16 cellular contexts compared by ENCODE assay signal in genomic region chr3:14120111-14120920, GRCh38. TPM values are rescaled to one million over a fixed set of nuclear protein-coding genes. Genes with fewer than 3 reads are reported as not detected.
DNase-seq lines count a peak whose midpoint lies in the region; ATAC-seq, FAIRE-seq and TF ChIP-seq lines count a peak whose summit lies in the region.
"Had no signal": no experiment of that assay in that cellular context is flagged by ENCODE, and none has a peak within 500 bp of the region (broad histone marks: within the 10 kb centered on the region; RNA-seq: fewer than 3 reads in every experiment).

No MANE protein-coding gene starts in this region.

- POLR2A ChIA-PET in HepG2 (lab: Yijun Ruan, JAX) = interaction anchor here (0.9 to 3.3 kb wide), 2 partner anchors 58 to 88 kb away, joined by 3 to 21 read pairs; partner anchors contain the start of genes LSM3 and XPC

- H4K20me1 ChIP-seq in HepG2 (ENCODE audit: insufficient read depth, low read length) = no peaks in the 10 kb centered on the region

- H3K9me3 ChIP-seq in HepG2 (ENCODE audit: low read length) = no peaks in the 10 kb centered on the region
- H3K9me3 ChIP-seq: BLaER1 had no signal

- DNase-seq in T-helper 1 cell = no peak
- peak; percentile 43 for DNase-seq in cardiac septum (ENCODE audit: low spot score)
- no peak for DNase-seq in Right ventricle myocardium superior
- DNase-seq in HepG2 (ENCODE audit: low spot score) = no peak
- DNase-seq in type B pancreatic cell (ENCODE audit: extremely low spot score, unreplicated experiment) = peak; percentile 29
- no peak for DNase-seq in NCI-H1105 treated with DMSO at 0.1 percent for 48 hours (lab: John Stamatoyannopoulos, UW)
- DNase-seq: DMS 273 treated with DMSO at 0.1 percent for 48 hours, GOT3, NCI-H1092, NCI-H1694 treated with DMSO at 0.1 percent for 48 hours, NCI-H82 had no signal

- intact Hi-C loops in cardiac septum (cut with DNase I) = loop anchor here (10.0 kb wide), 1 partner anchor 466 kb away; no protein-coding TSS in a partner anchor
- intact Hi-C loops in Right ventricle myocardium superior (cut with DNase I) = no loop called here
- intact Hi-C loops in HepG2 (cut with micrococcal nuclease; ENCODE audit: unreplicated experiment) = no loop called here

- H3K9me3 Mint-ChIP-seq in T-helper 1 cell treated with Interleukin-12 subunit alpha and Interleukin-12 subunit beta and Interleukin-4 antibody, amounts not matched to agents 30 μg/mL and 1 μg/mL, for 36 hours = no peaks in the 10 kb centered on the region
- H3K9me3 Mint-ChIP-seq in type B pancreatic cell = no peaks in the 10 kb centered on the region

- no peak overlapping the region for H2AFZ ChIP-seq in HepG2 (ENCODE audit: low read length)

- TF ChIP-seq EP300 in HepG2 (IDR thresholded peaks at IDR 0.05; ENCODE audit: low read depth in 2 of 2, low read length in 2 of 2) (no peak), HepG2 (CRISPR knock-in tag; IDR thresholded peaks at IDR 0.05; ENCODE audit: borderline replicate concordance) (no peak)

- no peak overlapping the region for H3K9ac ChIP-seq in HepG2 (ENCODE audit: insufficient read depth, low read depth, low read length)
- H3K9ac ChIP-seq: BLaER1 had no signal

- peak overlapping the region; percentile 81 for H3K27ac ChIP-seq in HepG2 (ENCODE audit: extremely low read length, insufficient read depth, low read length)
- H3K27ac ChIP-seq: 22Rv1, BLaER1 had no signal

- H3K36me3 Mint-ChIP-seq in T-helper 1 cell treated with Interleukin-12 subunit alpha and Interleukin-12 subunit beta and Interleukin-4 antibody, amounts not matched to agents 30 μg/mL and 1 μg/mL, for 36 hours (ENCODE audit: low read depth) = peaks cover 15% of the 10 kb centered on the region
- H3K36me3 Mint-ChIP-seq in type B pancreatic cell = peaks cover 14% of the 10 kb centered on the region

- WGBS in HepG2 (ENCODE audit: low lambda C conversion rate) = 93% methylated on average over 11 of the region's 11 CpGs

- no peak overlapping the region for H3K4me2 ChIP-seq in HepG2 (ENCODE audit: low read depth, low read length)
- H3K4me2 ChIP-seq: BLaER1 had no signal

- H3K27ac Mint-ChIP-seq in T-helper 1 cell treated with Interleukin-12 subunit alpha and Interleukin-12 subunit beta and Interleukin-4 antibody, amounts not matched to agents 30 μg/mL and 1 μg/mL, for 36 hours = peak overlapping the region; percentile 24
- H3K27ac Mint-ChIP-seq in type B pancreatic cell = no peak overlapping the region

- no peak for FAIRE-seq in HepG2 (lab: Jason Lieb, UNC)

- no peak for TF ChIP-seq RAD21 in HepG2 (CRISPR knock-in tag; IDR thresholded peaks at IDR 0.05)

- TF ChIP-seq CTCF in HepG2 (CRISPR knock-in tag; IDR thresholded peaks at IDR 0.05) (no peak), type B pancreatic cell (conservative IDR thresholded peaks at IDR 0.05) (no peak)

- CTCF ChIA-PET in HepG2 (lab: Yijun Ruan, JAX; ENCODE audit: low intra/inter-chr PET ratio, low total read pairs) = no interaction called here

- no TSS peak for BruUV-seq in HepG2 (replicated peaks; lab: Mats Ljungman, UMichigan)

- ATAC-seq in Right ventricle myocardium superior (ENCODE audit: poor library complexity) (no peak), HepG2 (no peak), HG02759 (IDR thresholded peaks at IDR 0.05; ENCODE audit: unreplicated experiment) (no peak)
- ATAC-seq: Right ventricle myocardium inferior had no signal

- in situ Hi-C loops in HepG2 (cut with HindIII; ENCODE audit: extremely low pct_ligation_motif_present, low pct_unique_long_range_greater_than_20kb) = no loop called here

- no peak overlapping the region for H3K4me3 Mint-ChIP-seq in T-helper 1 cell treated with Interleukin-12 subunit alpha and Interleukin-12 subunit beta and Interleukin-4 antibody, amounts not matched to agents 30 μg/mL and 1 μg/mL, for 36 hours
- H3K4me3 Mint-ChIP-seq in type B pancreatic cell = no peak overlapping the region

- peaks cover 65% of the 10 kb centered on the region for H3K4me1 ChIP-seq in HepG2 (ENCODE audit: insufficient read depth, low read length)

- no peaks in the 10 kb centered on the region for H3K27me3 Mint-ChIP-seq in T-helper 1 cell treated with Interleukin-12 subunit alpha and Interleukin-12 subunit beta and Interleukin-4 antibody, amounts not matched to agents 30 μg/mL and 1 μg/mL, for 36 hours (ENCODE audit: low read depth)
- H3K27me3 Mint-ChIP-seq in type B pancreatic cell = no peaks in the 10 kb centered on the region

- peaks cover 7 to 22% of the 10 kb centered on the region in 2 experiments for H3K36me3 ChIP-seq in HepG2 (replicated peaks in 1 of 2; ENCODE audit: control insufficient read depth in 1 of 2, insufficient read depth in 2 of 2, low read length in 2 of 2)

- H3K27me3 ChIP-seq in HepG2 (ENCODE audit: control insufficient read depth in 1 of 2, insufficient read depth in 2 of 2, low read length in 2 of 2) = no peaks in the 10 kb centered on the region; a peak in 1 of 5 replicates
- H3K27me3 ChIP-seq: BLaER1 had no signal

- H3K4me1 Mint-ChIP-seq in T-helper 1 cell treated with Interleukin-12 subunit alpha and Interleukin-12 subunit beta and Interleukin-4 antibody, amounts not matched to agents 30 μg/mL and 1 μg/mL, for 36 hours (ENCODE audit: low read depth) = peaks cover 27% of the 10 kb centered on the region
- H3K4me1 Mint-ChIP-seq in type B pancreatic cell (ENCODE audit: unreplicated experiment) = peaks cover 15% of the 10 kb centered on the region

- no peak overlapping the region for H3K4me3 ChIP-seq in HepG2 (replicated peaks in 1 of 3; ENCODE audit: insufficient read depth in 1 of 3, low read depth in 2 of 3, low read length in 3 of 3)
- H3K4me3 ChIP-seq: BLaER1 had no signal

- no peak for TF ChIP-seq POLR2A in HepG2 (IDR thresholded peaks at IDR 0.05; ENCODE audit: insufficient read depth in 1 of 2, low read depth in 2 of 2, low read length in 2 of 2)

- peaks cover 33% of the 10 kb centered on the region for H3K79me2 ChIP-seq in HepG2 (ENCODE audit: insufficient read depth, low read length)

RNA-seq across cellular contexts. Expression of gene CHCHD4, which starts 4.4 kb away (rescaled TPM):
- total RNA-seq in cardiac septum (23.0 TPM), Right ventricle myocardium superior (35.9 TPM), HepG2 (2016; rRNA removed; fragmentation: Illumina TruSeq; extraction: Trizol) (24.1 and 32.0 TPM in 2 replicates), type B pancreatic cell (ENCODE audit: low replicate concordance) (13.6 and 14.1 TPM in 2 replicates)
- total RNA-seq in HepG2 (2016; cell fraction: cytosol; rRNA removed; fragmentation: Illumina TruSeq; extraction: Trizol; ENCODE audit: low read depth) = 11.2 and 11.5 TPM in 2 replicates
- 26.4 and 35.5 TPM in 2 replicates for total RNA-seq in HepG2 (2016; cell fraction: insoluble cytoplasmic fraction; rRNA removed; fragmentation: Illumina TruSeq; extraction: Trizol)
- 22.7 TPM in 2 replicates for total RNA-seq in HepG2 (2016; cell fraction: membrane; rRNA removed; fragmentation: Illumina TruSeq; extraction: Trizol)
- total RNA-seq in HepG2 (2016; cell fraction: nucleus; rRNA removed; fragmentation: Illumina TruSeq; extraction: Trizol) = 7.9 and 10.8 TPM in 2 replicates
- 13.3 and 15.8 TPM in 2 replicates for polyA plus RNA-seq in HepG2 (2011; rRNA removed)
- polyA plus RNA-seq in HepG2 (2011; cell fraction: cytosol; rRNA removed) = 12.6 and 17.4 TPM in 2 replicates
- polyA plus RNA-seq in HepG2 (2011; cell fraction: nucleus; rRNA removed) = 4.0 and 4.7 TPM in 2 replicates
- 17.8 and 18.8 TPM in 2 replicates for polyA plus RNA-seq in HepG2 (2012)
- 9.9 and 12.4 TPM in 2 replicates for polyA plus RNA-seq in HepG2 (2016; cell fraction: cytosol; fragmentation: Illumina TruSeq; extraction: Trizol; ENCODE audit: low read depth)
- 30.7 and 33.5 TPM in 2 replicates for polyA plus RNA-seq in HepG2 (2016; cell fraction: insoluble cytoplasmic fraction; fragmentation: Illumina TruSeq; extraction: Trizol; ENCODE audit: low read depth)
- 19.0 and 19.4 TPM in 2 replicates for polyA plus RNA-seq in HepG2 (2016; cell fraction: membrane; fragmentation: Illumina TruSeq; extraction: Trizol; ENCODE audit: low read depth)
- 14.4 and 14.5 TPM in 2 replicates for polyA plus RNA-seq in HepG2 (2016; cell fraction: nucleus; fragmentation: Illumina TruSeq; extraction: Trizol; ENCODE audit: insufficient read depth, low read depth)
- polyA minus RNA-seq in HepG2 (2011; rRNA and poly(A)+ RNA removed; ENCODE audit: low replicate concordance) = 7.0 and 13.0 TPM in 2 replicates
- polyA minus RNA-seq in HepG2 (2011; cell fraction: cytosol; rRNA and poly(A)+ RNA removed) = 7.3 and 8.8 TPM in 2 replicates
- polyA minus RNA-seq in HepG2 (2011; cell fraction: nucleus; rRNA and poly(A)+ RNA removed) = 3.0 and 5.8 TPM in 2 replicates

RNA-seq across cellular contexts. Expression of gene TMEM43, which starts 4.5 kb away (rescaled TPM):
- total RNA-seq in cardiac septum = 62.0 TPM
- 32.1 TPM for total RNA-seq in Right ventricle myocardium superior
- total RNA-seq in HepG2 (2016; rRNA removed; fragmentation: Illumina TruSeq; extraction: Trizol) = 25.9 and 50.5 TPM in 2 replicates
- 3.9 and 4.2 TPM in 2 replicates for total RNA-seq in HepG2 (2016; cell fraction: cytosol; rRNA removed; fragmentation: Illumina TruSeq; extraction: Trizol; ENCODE audit: low read depth)
- total RNA-seq in HepG2 (2016; cell fraction: insoluble cytoplasmic fraction; rRNA removed; fragmentation: Illumina TruSeq; extraction: Trizol) = 26.3 and 51.3 TPM in 2 replicates
- 14.0 TPM in 2 replicates for total RNA-seq in HepG2 (2016; cell fraction: membrane; rRNA removed; fragmentation: Illumina TruSeq; extraction: Trizol)
- 52.0 and 59.4 TPM in 2 replicates for total RNA-seq in HepG2 (2016; cell fraction: nucleus; rRNA removed; fragmentation: Illumina TruSeq; extraction: Trizol)
- 48.9 and 57.4 TPM in 2 replicates for polyA plus RNA-seq in HepG2 (2011; rRNA removed)
- polyA plus RNA-seq in HepG2 (2011; cell fraction: cytosol; rRNA removed) = 50.3 and 50.5 TPM in 2 replicates
- 72.5 and 76.8 TPM in 2 replicates for polyA plus RNA-seq in HepG2 (2011; cell fraction: nucleus; rRNA removed)
- 33.1 and 37.6 TPM in 2 replicates for polyA plus RNA-seq in HepG2 (2012)
- 3.5 and 3.6 TPM in 2 replicates for polyA plus RNA-seq in HepG2 (2016; cell fraction: cytosol; fragmentation: Illumina TruSeq; extraction: Trizol; ENCODE audit: low read depth)
- 24.2 and 24.5 TPM in 2 replicates for polyA plus RNA-seq in HepG2 (2016; cell fraction: insoluble cytoplasmic fraction; fragmentation: Illumina TruSeq; extraction: Trizol; ENCODE audit: low read depth)
- 8.3 and 8.4 TPM in 2 replicates for polyA plus RNA-seq in HepG2 (2016; cell fraction: membrane; fragmentation: Illumina TruSeq; extraction: Trizol; ENCODE audit: low read depth)
- polyA plus RNA-seq in HepG2 (2016; cell fraction: nucleus; fragmentation: Illumina TruSeq; extraction: Trizol; ENCODE audit: insufficient read depth, low read depth) = 80.8 and 88.2 TPM in 2 replicates
- 77.4 and 114 TPM in 2 replicates for polyA minus RNA-seq in HepG2 (2011; rRNA and poly(A)+ RNA removed; ENCODE audit: low replicate concordance)
- polyA minus RNA-seq in HepG2 (2011; cell fraction: cytosol; rRNA and poly(A)+ RNA removed) = 30.1 and 30.2 TPM in 2 replicates
- 31.3 and 32.3 TPM in 2 replicates for polyA minus RNA-seq in HepG2 (2011; cell fraction: nucleus; rRNA and poly(A)+ RNA removed)
- total RNA-seq in type B pancreatic cell (ENCODE audit: low replicate concordance) = 52.0 and 55.0 TPM in 2 replicates

RNA-seq across cellular contexts. Expression of gene XPC, which starts 58.1 kb away (rescaled TPM):
- total RNA-seq in cardiac septum (16.7 TPM), Right ventricle myocardium superior (7.7 TPM), HepG2 (2016; rRNA removed; fragmentation: Illumina TruSeq; extraction: Trizol) (19.2 and 24.1 TPM in 2 replicates), type B pancreatic cell (ENCODE audit: low replicate concordance) (42.9 and 44.2 TPM in 2 replicates)
- 3.7 and 5.6 TPM in 2 replicates for total RNA-seq in HepG2 (2016; cell fraction: cytosol; rRNA removed; fragmentation: Illumina TruSeq; extraction: Trizol; ENCODE audit: low read depth)
- 17.3 and 22.5 TPM in 2 replicates for total RNA-seq in HepG2 (2016; cell fraction: insoluble cytoplasmic fraction; rRNA removed; fragmentation: Illumina TruSeq; extraction: Trizol)
- 5.4 and 7.1 TPM in 2 replicates for total RNA-seq in HepG2 (2016; cell fraction: membrane; rRNA removed; fragmentation: Illumina TruSeq; extraction: Trizol)
- 29.8 and 32.0 TPM in 2 replicates for total RNA-seq in HepG2 (2016; cell fraction: nucleus; rRNA removed; fragmentation: Illumina TruSeq; extraction: Trizol)
- polyA plus RNA-seq in HepG2 (2011; rRNA removed) = 9.4 and 13.5 TPM in 2 replicates
- 5.6 and 7.4 TPM in 2 replicates for polyA plus RNA-seq in HepG2 (2011; cell fraction: cytosol; rRNA removed)
- polyA plus RNA-seq in HepG2 (2011; cell fraction: nucleus; rRNA removed) = 40.8 and 46.3 TPM in 2 replicates
- polyA plus RNA-seq in HepG2 (2012) = 20.6 and 22.0 TPM in 2 replicates
- 0.59 and 0.94 TPM in 2 replicates for polyA plus RNA-seq in HepG2 (2016; cell fraction: cytosol; fragmentation: Illumina TruSeq; extraction: Trizol; ENCODE audit: low read depth)
- 13.8 and 16.6 TPM in 2 replicates for polyA plus RNA-seq in HepG2 (2016; cell fraction: insoluble cytoplasmic fraction; fragmentation: Illumina TruSeq; extraction: Trizol; ENCODE audit: low read depth)
- 1.5 and 1.9 TPM in 2 replicates for polyA plus RNA-seq in HepG2 (2016; cell fraction: membrane; fragmentation: Illumina TruSeq; extraction: Trizol; ENCODE audit: low read depth)
- polyA plus RNA-seq in HepG2 (2016; cell fraction: nucleus; fragmentation: Illumina TruSeq; extraction: Trizol; ENCODE audit: insufficient read depth, low read depth) = 38.7 and 40.3 TPM in 2 replicates
- polyA minus RNA-seq in HepG2 (2011; rRNA and poly(A)+ RNA removed; ENCODE audit: low replicate concordance) = 12.4 and 15.1 TPM in 2 replicates
- polyA minus RNA-seq in HepG2 (2011; cell fraction: cytosol; rRNA and poly(A)+ RNA removed) = 7.6 and 8.9 TPM in 2 replicates
- polyA minus RNA-seq in HepG2 (2011; cell fraction: nucleus; rRNA and poly(A)+ RNA removed) = 38.9 and 54.2 TPM in 2 replicates

RNA-seq across cellular contexts. Expression of gene LSM3, which starts 58.3 kb away (rescaled TPM):
- total RNA-seq in cardiac septum = 13.2 TPM
- 16.8 TPM for total RNA-seq in Right ventricle myocardium superior
- 19.4 and 28.7 TPM in 2 replicates for total RNA-seq in HepG2 (2016; rRNA removed; fragmentation: Illumina TruSeq; extraction: Trizol)
- total RNA-seq in HepG2 (2016; cell fraction: cytosol; rRNA removed; fragmentation: Illumina TruSeq; extraction: Trizol; ENCODE audit: low read depth) = 9.0 and 9.3 TPM in 2 replicates
- total RNA-seq in HepG2 (2016; cell fraction: insoluble cytoplasmic fraction; rRNA removed; fragmentation: Illumina TruSeq; extraction: Trizol) = 20.1 and 30.7 TPM in 2 replicates
- total RNA-seq in HepG2 (2016; cell fraction: membrane; rRNA removed; fragmentation: Illumina TruSeq; extraction: Trizol) = 15.0 and 16.0 TPM in 2 replicates
- 8.0 and 8.6 TPM in 2 replicates for total RNA-seq in HepG2 (2016; cell fraction: nucleus; rRNA removed; fragmentation: Illumina TruSeq; extraction: Trizol)
- polyA plus RNA-seq in HepG2 (2011; rRNA removed) = 2.8 and 5.1 TPM in 2 replicates
- 1.7 and 2.5 TPM in 2 replicates for polyA plus RNA-seq in HepG2 (2011; cell fraction: cytosol; rRNA removed)
- polyA plus RNA-seq in HepG2 (2011; cell fraction: nucleus; rRNA removed) = 1.0 and 1.2 TPM in 2 replicates
- polyA plus RNA-seq in HepG2 (2012) = 6.7 and 14.3 TPM in 2 replicates
- 11.3 and 14.2 TPM in 2 replicates for polyA plus RNA-seq in HepG2 (2016; cell fraction: cytosol; fragmentation: Illumina TruSeq; extraction: Trizol; ENCODE audit: low read depth)
- 33.0 and 38.8 TPM in 2 replicates for polyA plus RNA-seq in HepG2 (2016; cell fraction: insoluble cytoplasmic fraction; fragmentation: Illumina TruSeq; extraction: Trizol; ENCODE audit: low read depth)
- polyA plus RNA-seq in HepG2 (2016; cell fraction: membrane; fragmentation: Illumina TruSeq; extraction: Trizol; ENCODE audit: low read depth) = 15.2 and 17.8 TPM in 2 replicates
- 12.2 and 14.0 TPM in 2 replicates for polyA plus RNA-seq in HepG2 (2016; cell fraction: nucleus; fragmentation: Illumina TruSeq; extraction: Trizol; ENCODE audit: insufficient read depth, low read depth)
- 1.8 and 3.7 TPM in 2 replicates for polyA minus RNA-seq in HepG2 (2011; rRNA and poly(A)+ RNA removed; ENCODE audit: low replicate concordance)
- polyA minus RNA-seq in HepG2 (2011; cell fraction: cytosol; rRNA and poly(A)+ RNA removed) = 1.1 and 1.2 TPM in 2 replicates
- polyA minus RNA-seq in HepG2 (2011; cell fraction: nucleus; rRNA and poly(A)+ RNA removed) = 6.7 and 7.2 TPM in 2 replicates
- total RNA-seq in type B pancreatic cell (ENCODE audit: low replicate concordance) = 11.6 and 12.4 TPM in 2 replicates

Comparison
In these comparisons a context has a peak if more than half of its experiments do, and no peak if none do; other contexts are left out.
1. DNase-seq: peak in cardiac septum (single experiment) and type B pancreatic cell (single experiment); none in T-helper 1 cell (0 of 5), Right ventricle myocardium superior (single experiment), HepG2 (single experiment) and NCI-H1105 treated with DMSO at 0.1 percent for 48 hours (single experiment).